21 cellular contexts compared by ENCODE assay signal in the genomic region with DNA sequence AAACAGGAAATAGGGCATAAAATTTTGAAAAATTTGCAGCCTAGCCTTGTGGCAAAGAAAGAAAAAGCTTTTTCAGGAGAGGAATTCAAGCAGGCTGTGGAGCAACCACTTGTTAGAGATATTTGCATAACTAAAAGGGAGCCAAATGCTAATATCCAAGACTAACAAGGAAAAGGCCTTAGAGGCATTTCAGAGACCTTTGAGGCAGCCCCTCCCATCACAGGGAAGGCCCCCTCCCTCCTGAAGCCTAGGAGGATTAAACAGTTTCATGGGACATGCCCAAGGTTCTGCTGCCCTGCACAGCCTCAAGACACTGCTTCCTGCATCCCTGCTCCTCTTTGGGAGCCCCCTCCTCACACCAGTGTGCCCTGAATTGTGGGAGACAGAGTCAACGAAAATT.
A peak's percentile ranks its signal among the peaks of the same experiment; 100 is the strongest.
DNase-seq lines count a peak whose midpoint lies in the region; ATAC-seq and TF ChIP-seq lines count a peak whose summit lies in the region.
"Had no signal": no experiment of that assay in that cellular context is flagged by ENCODE, and none has a peak within 500 bp of the region (broad histone marks: within the 10 kb centered on the region; RNA-seq: fewer than 3 reads in every experiment).

No MANE protein-coding gene starts in this region.

- H3K4me1 ChIP-seq in H9 (ENCODE audit: insufficient read depth, low read length) = no peaks in the 10 kb centered on the region
- no peaks in the 10 kb centered on the region for H3K4me1 ChIP-seq in NT2/D1 (ENCODE audit: insufficient read depth, insufficient read length)
- no peaks in the 10 kb centered on the region for H3K4me1 ChIP-seq in esophagus muscularis mucosa
- H3K4me1 ChIP-seq: BLaER1, Caco-2, HAP-1 had no signal

- peaks cover 2 to 9% of the 10 kb centered on the region in 2 experiments; a peak in 1 of 4 replicates for H3K4me1 Mint-ChIP-seq in H9
- H3K4me1 Mint-ChIP-seq: B cell; CD4-positive, CD25-positive, alpha-beta regulatory T cell had no signal

- no peak overlapping the region for H3T11ph ChIP-seq in H9 (ENCODE audit: low read length)

- H3K27ac Mint-ChIP-seq in H9 = no peak overlapping the region
- H3K27ac Mint-ChIP-seq: B cell; CD4-positive, CD25-positive, alpha-beta regulatory T cell; CD8-positive, alpha-beta T cell; HFFc6 had no signal

- H2AFZ ChIP-seq in H9 (ENCODE audit: low read length) = no peak overlapping the region

- no peak for TF ChIP-seq EP300 in esophagus muscularis mucosa (IDR thresholded peaks at IDR 0.05)

- H3K14ac ChIP-seq in H9 (ENCODE audit: insufficient read depth, low read length) = no peak overlapping the region

- no peaks in the 10 kb centered on the region for H3K27me3 ChIP-seq in H9 (ENCODE audit: insufficient read depth, low read length)
- H3K27me3 ChIP-seq in NT2/D1 (ENCODE audit: insufficient read depth, insufficient read length) = no peaks in the 10 kb centered on the region
- H3K27me3 ChIP-seq in esophagus muscularis mucosa = no peaks in the 10 kb centered on the region
- H3K27me3 ChIP-seq: BLaER1 had no signal

- H3K4me3 ChIP-seq in NT2/D1 (ENCODE audit: insufficient read length, low read depth) = no peak overlapping the region
- no peak overlapping the region for H3K4me3 ChIP-seq in esophagus muscularis mucosa
- H3K4me3 ChIP-seq: BLaER1, GM12878, HAP-1 had no signal

- no peak overlapping the region for H3K4ac ChIP-seq in H9 (ENCODE audit: low read depth, low read length)

- no peak for TF ChIP-seq POLR2A in esophagus muscularis mucosa (IDR thresholded peaks at IDR 0.05; ENCODE audit: low read depth)

- H3K79me2 ChIP-seq in H9 (ENCODE audit: insufficient read depth, low read length) = no peaks in the 10 kb centered on the region

- no CpG with 5 or more reads among the region's 1 CpG for WGBS in H9 (ENCODE audit: extremely low coverage, insufficient read length, low lambda C conversion rate)
- 65% methylated on average over 1 of the region's 1 CpG for WGBS in esophagus muscularis mucosa

- peaks cover 20 to 24% of the 10 kb centered on the region in 2 experiments; a peak in 4 of 5 replicates for H3K9me3 Mint-ChIP-seq in H9

- H2BK5ac ChIP-seq in H9 (ENCODE audit: insufficient read length, low read length) = no peak overlapping the region

- no peak overlapping the region for H3K23ac ChIP-seq in H9 (ENCODE audit: insufficient read length, low read depth, low read length)

- H2AK5ac ChIP-seq in H9 (ENCODE audit: insufficient read length, low read length) = no peak overlapping the region

- DNase-seq in ELF-1 (ENCODE audit: low read depth, low spot score) (peak; percentile 47), H9 (peak; percentile 40), NT2/D1 (ENCODE audit: low read depth, low spot score) (peak; percentile 23), esophagus muscularis mucosa (ENCODE audit: extremely low spot score) (peak; percentile 37), MV-4-11 (lab: John Stamatoyannopoulos, UW) (no peak), iPS-NIHi11 (ENCODE audit: low spot score) (no peak)
- DNase-seq in activated CD4-positive, alpha-beta T cell treated with anti-CD3 and anti-CD28 coated beads, Interleukin-2, amount 50 U/mL, for 4 hours = no peak
- DNase-seq: Caco-2; CD4-positive, CD25-positive, alpha-beta regulatory T cell; CD8-positive, alpha-beta T cell; DMS153; DND-41; GDM1; HFFc6 had no signal

- peaks cover 8 to 22% (median 15%) of the 10 kb centered on the region in 3 experiments; a peak in 6 of 7 replicates for H3K36me3 Mint-ChIP-seq in H9 (ENCODE audit: insufficient read depth in 1 of 3, low read depth in 3 of 3)
- H3K36me3 Mint-ChIP-seq: CD4-positive, CD25-positive, alpha-beta regulatory T cell; CD8-positive, alpha-beta T cell had no signal

- no peaks in the 10 kb centered on the region for H3K23me2 ChIP-seq in H9 (ENCODE audit: insufficient read length, low read depth, low read length, poor library complexity, severe bottlenecking)

- H3K9me3 ChIP-seq in H9 (ENCODE audit: control insufficient read depth, low read depth, low read length) = no peaks in the 10 kb centered on the region
- peaks cover 38% of the 10 kb centered on the region for H3K9me3 ChIP-seq in NT2/D1 (ENCODE audit: insufficient read depth, low read length)
- peaks cover 0 to 47% (median 21%) of the 10 kb centered on the region in 4 donors for H3K9me3 ChIP-seq in esophagus muscularis mucosa
- H3K9me3 ChIP-seq: Caco-2, HAP-1 had no signal

- H4K5ac ChIP-seq in H9 (ENCODE audit: insufficient read length, low read depth, low read length) = no peak overlapping the region

- H3K9ac ChIP-seq in H9 (ENCODE audit: extremely low read depth, insufficient read length, low read length) (no peak overlapping the region), NT2/D1 (ENCODE audit: insufficient read length, low read depth) (no peak overlapping the region)
- H3K9ac ChIP-seq: BLaER1 had no signal

- no peak overlapping the region for H4K8ac ChIP-seq in H9 (replicated peaks; ENCODE audit: insufficient read length, low read depth, low read length)

- H3K56ac ChIP-seq in H9 (ENCODE audit: insufficient read length, low read depth, low read length) = no peak overlapping the region

- H3K18ac ChIP-seq in H9 (ENCODE audit: insufficient read length, low read depth, low read length) = no peak overlapping the region

- H3K79me1 ChIP-seq in H9 (ENCODE audit: insufficient read depth, low read depth, low read length, poor library complexity, severe bottlenecking) = no peaks in the 10 kb centered on the region

- H3K27ac ChIP-seq in H9 (ENCODE audit: insufficient read length, low read depth, low read length) (no peak overlapping the region), esophagus muscularis mucosa (replicated peaks in 1 of 4) (no peak overlapping the region)
- H3K27ac ChIP-seq: 22Rv1, BLaER1, C4-2B had no signal

- intact Hi-C loops in esophagus muscularis mucosa (cut with DNase I) = no loop called here

- ATAC-seq in HG02763 (IDR thresholded peaks at IDR 0.05; ENCODE audit: unreplicated experiment) = no peak
- ATAC-seq: CD8-positive, alpha-beta T cell; GM12878 had no signal

- H3K27me3 Mint-ChIP-seq in H9 (ENCODE audit: low read depth) = no peaks in the 10 kb centered on the region
- H3K27me3 Mint-ChIP-seq: CD4-positive, CD25-positive, alpha-beta regulatory T cell had no signal

- no peaks in the 10 kb centered on the region for H4K20me1 ChIP-seq in H9 (ENCODE audit: control insufficient read depth, insufficient read depth, insufficient read length)
- H4K20me1 ChIP-seq: BLaER1 had no signal

- no peaks in the 10 kb centered on the region for H3K36me3 ChIP-seq in NT2/D1 (ENCODE audit: insufficient read depth, insufficient read length, low read length)
- no peaks in the 10 kb centered on the region for H3K36me3 ChIP-seq in esophagus muscularis mucosa
- H3K36me3 ChIP-seq: BLaER1, HAP-1 had no signal

- H4K91ac ChIP-seq in H9 (ENCODE audit: insufficient read length, low read depth, low read length) = no peak overlapping the region

- no peak overlapping the region for H2BK12ac ChIP-seq in H9 (ENCODE audit: insufficient read length, low read depth, low read length)

- no peak for TF ChIP-seq CTCF in H9 (conservative IDR thresholded peaks at IDR 0.05)
- TF ChIP-seq CTCF in esophagus muscularis mucosa (IDR thresholded peaks at IDR 0.05) = no peak

- no peak overlapping the region for H3K4me3 Mint-ChIP-seq in H9
- H3K4me3 Mint-ChIP-seq: B cell; CD4-positive, CD25-positive, alpha-beta regulatory T cell; CD8-positive, alpha-beta T cell; HFFc6 had no signal

- H3K4me2 ChIP-seq in H9 (ENCODE audit: insufficient read depth, insufficient read length, low read length) = no peak overlapping the region
- H3K4me2 ChIP-seq: BLaER1 had no signal

- H2BK120ac ChIP-seq in H9 (ENCODE audit: low read depth, low read length, poor library complexity, severe bottlenecking) = no peak overlapping the region

- no peak overlapping the region for H2BK20ac ChIP-seq in H9 (ENCODE audit: low read depth, low read length, poor library complexity, severe bottlenecking)

- H2BK15ac ChIP-seq in H9 (ENCODE audit: low read depth, low read length) = no peak overlapping the region

Comparison
In these comparisons a context has a peak if more than half of its experiments do, and no peak if none do; other contexts are left out.
1. DNase-seq: peak in ELF-1 (single experiment), H9 (single experiment), NT2/D1 (single experiment) and esophagus muscularis mucosa (single experiment); none in MV-4-11 (single experiment), iPS-NIHi11 (single experiment) and activated CD4-positive, alpha-beta T cell treated with anti-CD3 and anti-CD28 coated beads, Interleukin-2, amount 50 U/mL, for 4 hours (0 of 2).